ENCODE assay signal across 18 cellular contexts in genomic region chr15:98722209-98722608, GRCh38.
DNase-seq lines count a peak whose midpoint lies in the region; ATAC-seq and TF ChIP-seq lines count a peak whose summit lies in the region.
"Had no signal": no experiment of that assay in that cellular context is flagged by ENCODE, and none has a peak within 500 bp of the region (broad histone marks: within the 10 kb centered on the region; RNA-seq: fewer than 3 reads in every experiment).

No MANE protein-coding gene starts in this region.

- H3K9me3 ChIP-seq in right atrium auricular region, result no peaks in the 10 kb centered on the region
- H3K9me3 ChIP-seq in upper lobe of right lung, result no peaks in the 10 kb centered on the region
- H3K9me3 ChIP-seq: Peyer's patch had no signal

- H3K27me3 Mint-ChIP-seq in WTC11 (ENCODE audit: low read depth), result no peaks in the 10 kb centered on the region
- H3K27me3 Mint-ChIP-seq in mesothelial cell of epicardium (ENCODE audit: low read depth), result no peaks in the 10 kb centered on the region
- H3K27me3 Mint-ChIP-seq in immature natural killer cell (ENCODE audit: low read depth in 3 of 3), result peaks cover 0 to 2% (median 0%) of the 10 kb centered on the region in 3 donors

- H3K4me1 Mint-ChIP-seq in WTC11 (peaks cover 81% of the 10 kb centered on the region), mesothelial cell of epicardium (peaks cover 76% of the 10 kb centered on the region), immature natural killer cell (peaks cover 44 to 61% of the 10 kb centered on the region in 2 donors)

- DNase-seq in right atrium auricular region (ENCODE audit: low spot score) (no peak), cardiac septum (ENCODE audit: low spot score) (no peak), WTC11 (ENCODE audit: low spot score) (no peak), mesothelial cell of epicardium (ENCODE audit: low spot score in 2 of 2, unreplicated experiment in 2 of 2) (no peak), upper lobe of right lung (no peak), immature natural killer cell (no peak)
- DNase-seq: CD8-positive, alpha-beta memory T cell; NCI-H1417; NCI-H1930; NCI-H2171 treated with DMSO at 0.1 percent for 48 hours; NCI-H82; Peyer's patch; SIG-M5 had no signal

- ATAC-seq in WTC11, result no peak
- ATAC-seq in upper lobe of right lung, result peak; percentile 23
- no peak for ATAC-seq in HG03460 (IDR thresholded peaks at IDR 0.05; ENCODE audit: unreplicated experiment)
- no peak for ATAC-seq in GM21737 (IDR thresholded peaks at IDR 0.05; ENCODE audit: unreplicated experiment)
- ATAC-seq: HCT116 had no signal

- H3K9me3 Mint-ChIP-seq in WTC11, result no peaks in the 10 kb centered on the region
- no peaks in the 10 kb centered on the region for H3K9me3 Mint-ChIP-seq in mesothelial cell of epicardium
- H3K9me3 Mint-ChIP-seq in immature natural killer cell, result no peaks in the 10 kb centered on the region

- intact Hi-C loops in cardiac septum (cut with DNase I), result loop anchor here (10.0 kb wide), 1 partner anchor 47 kb away; no protein-coding TSS in a partner anchor
- intact Hi-C loops in upper lobe of right lung (cut with DNase I), result no loop called here

- POLR2A ChIA-PET in WTC11 (lab: Charles Lee), result no interaction called here

- CTCF ChIA-PET in WTC11 (lab: Charles Lee), result interaction anchor here (1.0 to 1.6 kb wide), 2 partner anchors 10 to 129 kb away, joined by 3 read pairs; no protein-coding TSS in a partner anchor

- H3K27me3 ChIP-seq in right atrium auricular region (no peaks in the 10 kb centered on the region), upper lobe of right lung (no peaks in the 10 kb centered on the region)
- H3K27me3 ChIP-seq: Peyer's patch had no signal

- H3K4me3 ChIP-seq in right atrium auricular region, result no peak overlapping the region
- H3K4me3 ChIP-seq in upper lobe of right lung, result no peak overlapping the region
- H3K4me3 ChIP-seq: Peyer's patch had no signal

- H3K36me3 Mint-ChIP-seq in WTC11 (peaks cover 7% of the 10 kb centered on the region; the same call in 1 of the 2 replicates), mesothelial cell of epicardium (no peaks in the 10 kb centered on the region), immature natural killer cell (peaks cover 0 to 5% (median 0%) of the 10 kb centered on the region in 3 donors)
- H3K36me3 Mint-ChIP-seq: CD8-positive, alpha-beta memory T cell had no signal

- H3K27ac ChIP-seq in right atrium auricular region (peak overlapping the region; percentile 85 to 90), upper lobe of right lung (no peak overlapping the region)
- H3K27ac ChIP-seq: Peyer's patch had no signal

- H3K36me3 ChIP-seq in right atrium auricular region, result no peaks in the 10 kb centered on the region
- H3K36me3 ChIP-seq in upper lobe of right lung, result no peaks in the 10 kb centered on the region
- H3K36me3 ChIP-seq: Peyer's patch had no signal

- no peak for TF ChIP-seq CTCF in right atrium auricular region (IDR thresholded peaks at IDR 0.05)
- no peak for TF ChIP-seq CTCF in WTC11 (IDR thresholded peaks at IDR 0.05)
- TF ChIP-seq CTCF in mesothelial cell of epicardium (IDR thresholded peaks at IDR 0.05; ENCODE audit: unreplicated experiment), result no peak
- no peak for TF ChIP-seq CTCF in upper lobe of right lung (IDR thresholded peaks at IDR 0.05)

- no peak overlapping the region for H3K4me3 Mint-ChIP-seq in WTC11
- no peak overlapping the region for H3K4me3 Mint-ChIP-seq in mesothelial cell of epicardium
- H3K4me3 Mint-ChIP-seq in immature natural killer cell, result no peak overlapping the region
- H3K4me3 Mint-ChIP-seq: B cell; CD8-positive, alpha-beta memory T cell; IgD-negative memory B cell had no signal

- H3K27ac Mint-ChIP-seq in WTC11 (peak overlapping the region; percentile 63), mesothelial cell of epicardium (peak overlapping the region; percentile 90), immature natural killer cell (peak overlapping the region in 1 of 6 donors; percentile 7)
- H3K27ac Mint-ChIP-seq: B cell; CD8-positive, alpha-beta memory T cell; IgD-negative memory B cell had no signal

- H3K4me1 ChIP-seq in right atrium auricular region, result peaks cover 0 to 86% of the 10 kb centered on the region in 2 donors
- peaks cover 5% of the 10 kb centered on the region for H3K4me1 ChIP-seq in upper lobe of right lung

TF ChIP-seq in WTC11, 78 proteins besides CTCF, POLR2A, EP300 and RAD21:
- TF ChIP-seq AFF4 (CRISPR knock-in tag; IDR thresholded peaks at IDR 0.05; ENCODE audit: borderline replicate concordance), result no peak
- TF ChIP-seq GTF2I (CRISPR knock-in tag; conservative IDR thresholded peaks at IDR 0.05), result no peak
- no peak for TF ChIP-seq FOXP4 (CRISPR knock-in tag; IDR thresholded peaks at IDR 0.05)
- no peak for TF ChIP-seq ELF4 (CRISPR knock-in tag; IDR thresholded peaks at IDR 0.05; ENCODE audit: low read depth)
- no peak for TF ChIP-seq GABPB1 (CRISPR knock-in tag; IDR thresholded peaks at IDR 0.05)
- TF ChIP-seq ZSCAN18 (CRISPR knock-in tag; IDR thresholded peaks at IDR 0.05), result no peak
